8 cellular contexts compared by ENCODE assay signal in genomic region chr1:109547412-109548320, GRCh38. TPM values are rescaled to one million over a fixed set of nuclear protein-coding genes. Genes with fewer than 3 reads are reported as not detected.
A peak's percentile ranks its signal among the peaks of the same experiment; 100 is the strongest.
DNase-seq lines count a peak whose midpoint lies in the region; ATAC-seq and TF ChIP-seq lines count a peak whose summit lies in the region.

No MANE protein-coding gene starts in this region.

- H3K27ac Mint-ChIP-seq in immature natural killer cell, result peak overlapping the region; percentile 95 to 99 (median 98)

- H3K27ac ChIP-seq in angular gyrus (ENCODE audit: low read depth, low read length), result peak overlapping the region; percentile 77

- H3K27me3 Mint-ChIP-seq in immature natural killer cell (ENCODE audit: low read depth in 3 of 3), result peaks cover 5 to 22% (median 13%) of the 10 kb centered on the region in 3 donors

- H3K4me3 Mint-ChIP-seq in immature natural killer cell, result peak overlapping the region; percentile 93 to 99 (median 99)

- ATAC-seq in HG03175 (IDR thresholded peaks at IDR 0.05; ENCODE audit: unreplicated experiment), result no peak

- H3K4me1 Mint-ChIP-seq in immature natural killer cell, result peaks cover 50 to 62% of the 10 kb centered on the region in 2 donors

- no peaks in the 10 kb centered on the region for H3K36me3 Mint-ChIP-seq in immature natural killer cell

- in situ Hi-C loops in GM13977 (cut with MboI; ENCODE audit: low pct_unique_long_range_greater_than_20kb, low sequenced_read_pairs, unreplicated experiment), result loop anchor here (5.0 to 25.0 kb wide), 3 partner anchors 85 to 440 kb away; partner anchors contain the start of gene AHCYL1

- DNase-seq in A172 (ENCODE audit: low spot score) (peak; percentile 25), GM13977 (ENCODE audit: low spot score) (peak; percentile 32), Kasumi-1 (lab: John Stamatoyannopoulos, UW) (peak; percentile 25 to 41), immature natural killer cell (peak in 1 of 3 donors; percentile 12), SKM-1 (lab: John Stamatoyannopoulos, UW; ENCODE audit: unreplicated experiment) (no peak)
- DNase-seq in stimulated activated CD4-positive, alpha-beta T cell treated with anti-CD3 and anti-CD28 coated beads, Interleukin-1b, Interleukin-23, amount 100 ng/mL, for 48 hours, result peak; percentile 19

- H3K9me3 Mint-ChIP-seq in immature natural killer cell, result no peaks in the 10 kb centered on the region

- TF ChIP-seq CTCF in GM13977 (IDR thresholded peaks at IDR 0.05; ENCODE audit: extremely low read depth, insufficient read depth, missing control alignments), result no peak

RNA-seq across cellular contexts. Expression of gene GNAI3, which starts 0.7 kb away (rescaled TPM):
- 13.8 and 14.8 TPM in 2 replicates for total RNA-seq in A172 (2014; rRNA removed; shearing (Covaris generic))
- 10 to 100 TPM in 2 of 3 donors, 1 to 10 TPM in 1; 8.8 to 16.8 (median 10.3) TPM for polyA plus RNA-seq in immature natural killer cell

RNA-seq across cellular contexts. Expression of gene GPR61, which starts 8.0 kb away (rescaled TPM):
- total RNA-seq in A172 (2014; rRNA removed; shearing (Covaris generic)), result not detected in 2 replicates
- polyA plus RNA-seq in immature natural killer cell, result not detected

RNA-seq across cellular contexts. Expression of gene AMIGO1, which starts 38.1 kb away (rescaled TPM):
- 0.10 TPM in 1 of 2 replicates, not detected in the other for total RNA-seq in A172 (2014; rRNA removed; shearing (Covaris generic))
- 10 to 100 TPM in 1 of 3 donors, 1 to 10 TPM in 2; 3.6 to 12.5 (median 5.0) TPM for polyA plus RNA-seq in immature natural killer cell

RNA-seq across cellular contexts. Expression of gene CYB561D1, which starts 53.8 kb away (rescaled TPM):
- 5.4 and 5.7 TPM in 2 replicates for total RNA-seq in A172 (2014; rRNA removed; shearing (Covaris generic))
- 10 to 100 TPM in 2 of 3 donors, 1 to 10 TPM in 1; 8.8 to 20.3 (median 10.2) TPM for polyA plus RNA-seq in immature natural killer cell
